19 cellular contexts compared by ENCODE assay signal in the genomic region with DNA sequence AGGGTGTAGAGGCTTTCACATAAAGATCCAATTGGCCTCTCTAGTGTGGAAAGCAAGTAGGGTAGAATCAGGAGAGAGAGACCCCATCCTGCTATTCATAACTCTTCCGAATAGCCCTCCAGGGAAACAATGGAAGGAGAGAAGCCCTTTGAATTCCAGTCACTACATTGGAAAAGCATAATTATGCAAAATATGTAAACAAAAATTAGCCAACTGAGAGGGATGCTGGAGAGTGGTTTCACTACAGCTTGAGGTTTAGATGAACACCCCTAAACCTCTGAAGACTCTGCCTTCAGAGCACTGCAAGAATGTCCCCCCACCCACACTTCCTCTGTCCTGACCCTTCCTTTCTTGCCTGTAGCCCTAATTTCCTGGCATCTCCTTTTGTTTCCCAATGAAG.
"Had no signal": no experiment of that assay in that cellular context is flagged by ENCODE, and none has a peak within 500 bp of the region (broad histone marks: within the 10 kb centered on the region; RNA-seq: fewer than 3 reads in every experiment).

No MANE protein-coding gene starts in this region.

- H3K27ac ChIP-seq: RWPE1, SJCRH30 had no signal

- H3K9me3 ChIP-seq: SJCRH30 had no signal

- ATAC-seq: Panc1, SK-N-SH treated with all-trans-retinoic acid at 6 μM for 48 hours had no signal

- DNase-seq: KBM-7, MV-4-11, NCI-H1048, NCI-H1105, NCI-H1417 treated with DMSO at 0.1 percent for 48 hours, NCI-H146, NCI-H1694 treated with DMSO at 0.1 percent for 48 hours, NCI-H1930, NCI-H2081, NCI-H2107, NCI-H2227 treated with DMSO at 0.1 percent for 48 hours, NCI-H524, NCI-H526 treated with DMSO at 0.1 percent for 48 hours, NCI-H774, SHP77, SJCRH30 had no signal

- H3K36me3 ChIP-seq: SJCRH30 had no signal

- H3K4me1 ChIP-seq: SJCRH30 had no signal

- H3K27me3 ChIP-seq: SJCRH30 had no signal

- H3K4me3 ChIP-seq: SJCRH30 had no signal
